In the genomic region with DNA sequence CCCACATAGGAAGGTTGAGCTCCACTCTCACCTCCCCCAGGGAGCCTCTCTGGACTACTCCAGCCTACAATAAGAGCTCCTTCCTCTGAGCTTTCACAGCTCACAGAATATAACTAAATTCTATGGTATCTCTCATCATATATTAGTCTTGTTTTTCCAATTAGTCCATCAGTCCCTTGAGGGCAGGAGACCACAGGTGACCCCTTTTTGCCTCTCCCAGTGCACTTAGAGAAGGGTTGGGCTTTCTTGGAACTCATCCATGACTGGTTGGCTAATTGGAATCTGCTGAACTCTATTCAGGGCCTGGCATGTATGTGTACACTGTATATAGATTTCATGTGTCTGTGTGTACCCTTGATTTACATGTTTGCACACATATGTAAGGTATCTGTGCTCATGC, we compare ENCODE assay signal across 26 cellular contexts.
"Had no signal": no experiment of that assay in that cellular context is flagged by ENCODE, and none has a peak within 500 bp of the region (broad histone marks: within the 10 kb centered on the region; RNA-seq: fewer than 3 reads in every experiment).

No MANE protein-coding gene starts in this region.

- H3K4me3 ChIP-seq: adrenal gland, ascending aorta, heart right ventricle, lower lobe of right lung, upper lobe of right lung had no signal

- H3K27ac Mint-ChIP-seq: activated naive CD8-positive, alpha-beta T cell; activated T-helper 2 cell treated with anti-CD3 and anti-CD28 coated beads, Interferon-gamma antibody, Interleukin-2, Interleukin-4, amounts not matched to agents 10 μg/mL and 5 μg/mL and 100 μg/mL, durations not matched to agents 14 hours and 24 hours and 36 hours; dendritic cell treated with granulocyte-macrophage colony-stimulating factor and Interleukin-4, amounts not matched to agents 40 ng/mL and 50 ng/mL, for 4 days; naive B cell; WTC11 had no signal

- H3K4me3 Mint-ChIP-seq: activated naive CD8-positive, alpha-beta T cell; activated T-cell treated with anti-CD3 and anti-CD28 coated beads, Interleukin-2, amount 50 U/mL, for 4 hours; dendritic cell treated with granulocyte-macrophage colony-stimulating factor and Interleukin-4, amounts not matched to agents 40 ng/mL and 50 ng/mL, for 4 days; naive B cell; WTC11 had no signal

- DNase-seq: activated CD8-positive, alpha-beta memory T cell treated with anti-CD3 and anti-CD28 coated beads for 24 hours; activated CD8-positive, alpha-beta memory T cell treated with anti-CD3 and anti-CD28 coated beads, Interleukin-2, amount 50 U/mL, for 4 hours; activated naive CD4-positive, alpha-beta T cell; activated T-cell treated with anti-CD3 and anti-CD28 coated beads, Interleukin-2, amount 50 U/mL, for 4 hours; adrenal gland; brain microvascular endothelial cell; caudate nucleus; effector CD4-positive, alpha-beta T cell; erythroblast; foreskin fibroblast; heart right ventricle; kidney; lower lobe of right lung; naive B cell; nucleus accumbens; right cardiac atrium; stimulated activated CD4-positive, alpha-beta T cell treated with anti-CD3 and anti-CD28 coated beads, Interleukin-12 subunit alpha, Interleukin-12 subunit beta, amount 100 ng/mL, for 4 hours; stimulated activated CD4-positive, alpha-beta T cell treated with anti-CD3 and anti-CD28 coated beads, Interleukin-4, amount 100 ng/mL, for 4 hours; stimulated activated naive CD8-positive, alpha-beta T cell treated with anti-CD3 and anti-CD28 coated beads, Interleukin-15, Interleukin-2, amounts not matched to agents 100 U/mL and 50 U/mL, for 24 hours; upper lobe of right lung had no signal

- H3K9me3 Mint-ChIP-seq: activated T-cell treated with anti-CD3 and anti-CD28 coated beads, Interleukin-2, amount 50 U/mL, for 4 hours; activated T-helper 2 cell treated with anti-CD3 and anti-CD28 coated beads, Interferon-gamma antibody, Interleukin-2, Interleukin-4, amounts not matched to agents 10 μg/mL and 5 μg/mL and 100 μg/mL, durations not matched to agents 14 hours and 24 hours and 36 hours; dendritic cell treated with granulocyte-macrophage colony-stimulating factor and Interleukin-4, amounts not matched to agents 40 ng/mL and 50 ng/mL, for 4 days; WTC11 had no signal

- H3K36me3 ChIP-seq: adrenal gland, ascending aorta, brain microvascular endothelial cell, heart right ventricle, lower lobe of right lung, upper lobe of right lung had no signal

- H3K79me2 ChIP-seq: parathyroid adenoma had no signal

- H3K4me1 ChIP-seq: adrenal gland, ascending aorta, lower lobe of right lung, upper lobe of right lung had no signal

- ATAC-seq: activated T-cell treated with anti-CD3 and anti-CD28 coated beads, Interleukin-2, amount 50 U/mL, for 4 hours; heart right ventricle; lower lobe of right lung; right cardiac atrium; stimulated activated naive CD8-positive, alpha-beta T cell treated with anti-CD3 and anti-CD28 coated beads, Interleukin-15, Interleukin-2, amounts not matched to agents 100 U/mL and 50 U/mL, for 24 hours; upper lobe of right lung; WTC11 had no signal

- H3K9ac ChIP-seq: parathyroid adenoma had no signal

- H3K27me3 ChIP-seq: adrenal gland, ascending aorta, brain microvascular endothelial cell, heart right ventricle, upper lobe of right lung had no signal

- H3K27ac ChIP-seq: adrenal gland, ascending aorta, brain microvascular endothelial cell, heart right ventricle, lower lobe of right lung, parathyroid adenoma, upper lobe of right lung had no signal

- H3K36me3 Mint-ChIP-seq: activated naive CD8-positive, alpha-beta T cell; naive B cell; WTC11 had no signal

- H3K9me3 ChIP-seq: adrenal gland, ascending aorta, heart right ventricle, lower lobe of right lung, upper lobe of right lung had no signal
